2 cellular contexts compared by ENCODE assay signal in the genomic region with DNA sequence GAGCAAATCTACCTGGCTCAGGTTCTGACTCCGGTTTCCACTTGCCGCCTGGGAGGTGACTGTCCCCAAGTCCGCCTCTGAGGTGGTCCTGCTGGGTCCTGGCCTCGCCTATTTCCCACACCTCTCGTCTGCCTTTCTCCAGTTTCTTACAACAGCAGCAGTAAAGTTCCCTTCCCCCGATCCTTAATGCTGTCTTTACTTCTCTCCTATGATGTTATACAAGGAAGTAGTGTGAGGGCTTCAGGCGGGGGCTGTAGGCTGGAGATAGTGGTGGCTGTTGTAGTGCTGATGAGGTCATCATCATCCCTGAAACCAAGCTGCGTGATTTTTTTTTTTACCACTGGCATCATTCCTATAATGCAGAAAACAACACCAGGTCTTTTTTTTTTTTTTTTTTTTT.
TF ChIP-seq lines count a peak whose summit lies in the region.

No MANE protein-coding gene starts in this region.

TF ChIP-seq in GM23338, 12 proteins besides CTCF, POLR2A, EP300 and RAD21 (continues in another document):
- TF ChIP-seq CREB1 (CRISPR knock-in tag; IDR thresholded peaks at IDR 0.05; ENCODE audit: low read depth) (no peak), NANOG (IDR thresholded peaks at IDR 0.05; ENCODE audit: borderline replicate concordance) (no peak), ZNF331 (CRISPR knock-in tag; IDR thresholded peaks at IDR 0.05; ENCODE audit: low read depth) (no peak), STAT1 (IDR thresholded peaks at IDR 0.05; ENCODE audit: unreplicated experiment) (no peak), EZH2 (IDR thresholded peaks at IDR 0.05; ENCODE audit: low read depth, unreplicated experiment) (no peak), POLR2AphosphoS5 (IDR thresholded peaks at IDR 0.05; ENCODE audit: low read depth) (no peak), JUNB (IDR thresholded peaks at IDR 0.05; ENCODE audit: unreplicated experiment) (no peak), ZNF114 (CRISPR knock-in tag; IDR thresholded peaks at IDR 0.05) (no peak)
- TF ChIP-seq, protein P1, sequence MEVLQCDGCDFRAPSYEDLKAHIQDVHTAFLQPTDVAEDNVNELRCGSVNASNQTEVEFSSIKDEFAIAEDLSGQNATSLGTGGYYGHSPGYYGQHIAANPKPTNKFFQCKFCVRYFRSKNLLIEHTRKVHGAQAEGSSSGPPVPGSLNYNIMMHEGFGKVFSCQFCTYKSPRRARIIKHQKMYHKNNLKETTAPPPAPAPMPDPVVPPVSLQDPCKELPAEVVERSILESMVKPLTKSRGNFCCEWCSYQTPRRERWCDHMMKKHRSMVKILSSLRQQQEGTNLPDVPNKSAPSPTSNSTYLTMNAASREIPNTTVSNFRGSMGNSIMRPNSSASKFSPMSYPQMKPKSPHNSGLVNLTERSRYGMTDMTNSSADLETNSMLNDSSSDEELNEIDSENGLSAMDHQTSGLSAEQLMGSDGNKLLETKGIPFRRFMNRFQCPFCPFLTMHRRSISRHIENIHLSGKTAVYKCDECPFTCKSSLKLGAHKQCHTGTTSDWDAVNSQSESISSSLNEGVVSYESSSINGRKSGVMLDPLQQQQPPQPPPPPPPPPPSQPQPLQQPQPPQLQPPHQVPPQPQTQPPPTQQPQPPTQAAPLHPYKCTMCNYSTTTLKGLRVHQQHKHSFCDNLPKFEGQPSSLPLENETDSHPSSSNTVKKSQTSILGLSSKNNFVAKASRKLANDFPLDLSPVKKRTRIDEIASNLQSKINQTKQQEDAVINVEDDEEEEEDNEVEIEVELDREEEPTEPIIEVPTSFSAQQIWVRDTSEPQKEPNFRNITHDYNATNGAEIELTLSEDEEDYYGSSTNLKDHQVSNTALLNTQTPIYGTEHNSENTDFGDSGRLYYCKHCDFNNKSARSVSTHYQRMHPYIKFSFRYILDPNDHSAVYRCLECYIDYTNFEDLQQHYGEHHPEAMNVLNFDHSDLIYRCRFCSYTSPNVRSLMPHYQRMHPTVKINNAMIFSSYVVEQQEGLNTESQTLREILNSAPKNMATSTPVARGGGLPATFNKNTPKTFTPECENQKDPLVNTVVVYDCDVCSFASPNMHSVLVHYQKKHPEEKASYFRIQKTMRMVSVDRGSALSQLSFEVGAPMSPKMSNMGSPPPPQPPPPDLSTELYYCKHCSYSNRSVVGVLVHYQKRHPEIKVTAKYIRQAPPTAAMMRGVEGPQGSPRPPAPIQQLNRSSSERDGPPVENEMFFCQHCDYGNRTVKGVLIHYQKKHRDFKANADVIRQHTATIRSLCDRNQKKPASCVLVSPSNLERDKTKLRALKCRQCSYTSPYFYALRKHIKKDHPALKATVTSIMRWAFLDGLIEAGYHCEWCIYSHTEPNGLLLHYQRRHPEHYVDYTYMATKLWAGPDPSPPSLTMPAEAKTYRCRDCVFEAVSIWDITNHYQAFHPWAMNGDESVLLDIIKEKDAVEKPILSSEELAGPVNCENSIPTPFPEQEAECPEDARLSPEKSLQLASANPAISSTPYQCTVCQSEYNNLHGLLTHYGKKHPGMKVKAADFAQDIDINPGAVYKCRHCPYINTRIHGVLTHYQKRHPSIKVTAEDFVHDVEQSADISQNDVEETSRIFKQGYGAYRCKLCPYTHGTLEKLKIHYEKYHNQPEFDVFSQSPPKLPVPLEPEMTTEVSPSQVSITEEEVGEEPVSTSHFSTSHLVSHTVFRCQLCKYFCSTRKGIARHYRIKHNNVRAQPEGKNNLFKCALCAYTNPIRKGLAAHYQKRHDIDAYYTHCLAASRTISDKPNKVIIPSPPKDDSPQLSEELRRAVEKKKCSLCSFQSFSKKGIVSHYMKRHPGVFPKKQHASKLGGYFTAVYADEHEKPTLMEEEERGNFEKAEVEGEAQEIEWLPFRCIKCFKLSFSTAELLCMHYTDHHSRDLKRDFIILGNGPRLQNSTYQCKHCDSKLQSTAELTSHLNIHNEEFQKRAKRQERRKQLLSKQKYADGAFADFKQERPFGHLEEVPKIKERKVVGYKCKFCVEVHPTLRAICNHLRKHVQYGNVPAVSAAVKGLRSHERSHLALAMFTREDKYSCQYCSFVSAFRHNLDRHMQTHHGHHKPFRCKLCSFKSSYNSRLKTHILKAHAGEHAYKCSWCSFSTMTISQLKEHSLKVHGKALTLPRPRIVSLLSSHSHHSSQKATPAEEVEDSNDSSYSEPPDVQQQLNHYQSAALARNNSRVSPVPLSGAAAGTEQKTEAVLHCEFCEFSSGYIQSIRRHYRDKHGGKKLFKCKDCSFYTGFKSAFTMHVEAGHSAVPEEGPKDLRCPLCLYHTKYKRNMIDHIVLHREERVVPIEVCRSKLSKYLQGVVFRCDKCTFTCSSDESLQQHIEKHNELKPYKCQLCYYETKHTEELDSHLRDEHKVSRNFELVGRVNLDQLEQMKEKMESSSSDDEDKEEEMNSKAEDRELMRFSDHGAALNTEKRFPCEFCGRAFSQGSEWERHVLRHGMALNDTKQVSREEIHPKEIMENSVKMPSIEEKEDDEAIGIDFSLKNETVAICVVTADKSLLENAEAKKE (CRISPR knock-in tag; IDR thresholded peaks at IDR 0.05), result no peak
- TF ChIP-seq, protein P2, sequence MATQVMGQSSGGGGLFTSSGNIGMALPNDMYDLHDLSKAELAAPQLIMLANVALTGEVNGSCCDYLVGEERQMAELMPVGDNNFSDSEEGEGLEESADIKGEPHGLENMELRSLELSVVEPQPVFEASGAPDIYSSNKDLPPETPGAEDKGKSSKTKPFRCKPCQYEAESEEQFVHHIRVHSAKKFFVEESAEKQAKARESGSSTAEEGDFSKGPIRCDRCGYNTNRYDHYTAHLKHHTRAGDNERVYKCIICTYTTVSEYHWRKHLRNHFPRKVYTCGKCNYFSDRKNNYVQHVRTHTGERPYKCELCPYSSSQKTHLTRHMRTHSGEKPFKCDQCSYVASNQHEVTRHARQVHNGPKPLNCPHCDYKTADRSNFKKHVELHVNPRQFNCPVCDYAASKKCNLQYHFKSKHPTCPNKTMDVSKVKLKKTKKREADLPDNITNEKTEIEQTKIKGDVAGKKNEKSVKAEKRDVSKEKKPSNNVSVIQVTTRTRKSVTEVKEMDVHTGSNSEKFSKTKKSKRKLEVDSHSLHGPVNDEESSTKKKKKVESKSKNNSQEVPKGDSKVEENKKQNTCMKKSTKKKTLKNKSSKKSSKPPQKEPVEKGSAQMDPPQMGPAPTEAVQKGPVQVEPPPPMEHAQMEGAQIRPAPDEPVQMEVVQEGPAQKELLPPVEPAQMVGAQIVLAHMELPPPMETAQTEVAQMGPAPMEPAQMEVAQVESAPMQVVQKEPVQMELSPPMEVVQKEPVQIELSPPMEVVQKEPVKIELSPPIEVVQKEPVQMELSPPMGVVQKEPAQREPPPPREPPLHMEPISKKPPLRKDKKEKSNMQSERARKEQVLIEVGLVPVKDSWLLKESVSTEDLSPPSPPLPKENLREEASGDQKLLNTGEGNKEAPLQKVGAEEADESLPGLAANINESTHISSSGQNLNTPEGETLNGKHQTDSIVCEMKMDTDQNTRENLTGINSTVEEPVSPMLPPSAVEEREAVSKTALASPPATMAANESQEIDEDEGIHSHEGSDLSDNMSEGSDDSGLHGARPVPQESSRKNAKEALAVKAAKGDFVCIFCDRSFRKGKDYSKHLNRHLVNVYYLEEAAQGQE (IDR thresholded peaks at IDR 0.05; ENCODE audit: unreplicated experiment), result no peak

TF ChIP-seq in K562, 482 proteins besides CTCF, POLR2A, EP300 and RAD21 (continues in another document):
- no peak for TF ChIP-seq ZSCAN29 (IDR thresholded peaks at IDR 0.05)
- TF ChIP-seq, protein P3, sequence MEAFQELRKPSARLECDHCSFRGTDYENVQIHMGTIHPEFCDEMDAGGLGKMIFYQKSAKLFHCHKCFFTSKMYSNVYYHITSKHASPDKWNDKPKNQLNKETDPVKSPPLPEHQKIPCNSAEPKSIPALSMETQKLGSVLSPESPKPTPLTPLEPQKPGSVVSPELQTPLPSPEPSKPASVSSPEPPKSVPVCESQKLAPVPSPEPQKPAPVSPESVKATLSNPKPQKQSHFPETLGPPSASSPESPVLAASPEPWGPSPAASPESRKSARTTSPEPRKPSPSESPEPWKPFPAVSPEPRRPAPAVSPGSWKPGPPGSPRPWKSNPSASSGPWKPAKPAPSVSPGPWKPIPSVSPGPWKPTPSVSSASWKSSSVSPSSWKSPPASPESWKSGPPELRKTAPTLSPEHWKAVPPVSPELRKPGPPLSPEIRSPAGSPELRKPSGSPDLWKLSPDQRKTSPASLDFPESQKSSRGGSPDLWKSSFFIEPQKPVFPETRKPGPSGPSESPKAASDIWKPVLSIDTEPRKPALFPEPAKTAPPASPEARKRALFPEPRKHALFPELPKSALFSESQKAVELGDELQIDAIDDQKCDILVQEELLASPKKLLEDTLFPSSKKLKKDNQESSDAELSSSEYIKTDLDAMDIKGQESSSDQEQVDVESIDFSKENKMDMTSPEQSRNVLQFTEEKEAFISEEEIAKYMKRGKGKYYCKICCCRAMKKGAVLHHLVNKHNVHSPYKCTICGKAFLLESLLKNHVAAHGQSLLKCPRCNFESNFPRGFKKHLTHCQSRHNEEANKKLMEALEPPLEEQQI (IDR thresholded peaks at IDR 0.05), result no peak
- peak; percentile 57 for TF ChIP-seq TCF3 (CRISPR knock-in tag; IDR thresholded peaks at IDR 0.05)
- TF ChIP-seq, protein P4, sequence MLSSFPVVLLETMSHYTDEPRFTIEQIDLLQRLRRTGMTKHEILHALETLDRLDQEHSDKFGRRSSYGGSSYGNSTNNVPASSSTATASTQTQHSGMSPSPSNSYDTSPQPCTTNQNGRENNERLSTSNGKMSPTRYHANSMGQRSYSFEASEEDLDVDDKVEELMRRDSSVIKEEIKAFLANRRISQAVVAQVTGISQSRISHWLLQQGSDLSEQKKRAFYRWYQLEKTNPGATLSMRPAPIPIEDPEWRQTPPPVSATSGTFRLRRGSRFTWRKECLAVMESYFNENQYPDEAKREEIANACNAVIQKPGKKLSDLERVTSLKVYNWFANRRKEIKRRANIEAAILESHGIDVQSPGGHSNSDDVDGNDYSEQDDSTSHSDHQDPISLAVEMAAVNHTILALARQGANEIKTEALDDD (IDR thresholded peaks at IDR 0.05), result no peak
- TF ChIP-seq, protein P5, sequence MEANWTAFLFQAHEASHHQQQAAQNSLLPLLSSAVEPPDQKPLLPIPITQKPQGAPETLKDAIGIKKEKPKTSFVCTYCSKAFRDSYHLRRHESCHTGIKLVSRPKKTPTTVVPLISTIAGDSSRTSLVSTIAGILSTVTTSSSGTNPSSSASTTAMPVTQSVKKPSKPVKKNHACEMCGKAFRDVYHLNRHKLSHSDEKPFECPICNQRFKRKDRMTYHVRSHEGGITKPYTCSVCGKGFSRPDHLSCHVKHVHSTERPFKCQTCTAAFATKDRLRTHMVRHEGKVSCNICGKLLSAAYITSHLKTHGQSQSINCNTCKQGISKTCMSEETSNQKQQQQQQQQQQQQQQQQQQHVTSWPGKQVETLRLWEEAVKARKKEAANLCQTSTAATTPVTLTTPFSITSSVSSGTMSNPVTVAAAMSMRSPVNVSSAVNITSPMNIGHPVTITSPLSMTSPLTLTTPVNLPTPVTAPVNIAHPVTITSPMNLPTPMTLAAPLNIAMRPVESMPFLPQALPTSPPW (CRISPR knock-in tag; IDR thresholded peaks at IDR 0.05), result peak; percentile 51
- no peak; the same call in 1 of the 2 replicates for TF ChIP-seq CBFA2T2 (conservative IDR thresholded peaks at IDR 0.05)
- TF ChIP-seq, protein P6, sequence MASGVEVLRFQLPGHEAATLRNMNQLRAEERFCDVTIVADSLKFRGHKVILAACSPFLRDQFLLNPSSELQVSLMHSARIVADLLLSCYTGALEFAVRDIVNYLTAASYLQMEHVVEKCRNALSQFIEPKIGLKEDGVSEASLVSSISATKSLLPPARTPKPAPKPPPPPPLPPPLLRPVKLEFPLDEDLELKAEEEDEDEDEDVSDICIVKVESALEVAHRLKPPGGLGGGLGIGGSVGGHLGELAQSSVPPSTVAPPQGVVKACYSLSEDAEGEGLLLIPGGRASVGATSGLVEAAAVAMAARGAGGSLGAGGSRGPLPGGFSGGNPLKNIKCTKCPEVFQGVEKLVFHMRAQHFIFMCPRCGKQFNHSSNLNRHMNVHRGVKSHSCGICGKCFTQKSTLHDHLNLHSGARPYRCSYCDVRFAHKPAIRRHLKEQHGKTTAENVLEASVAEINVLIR (CRISPR knock-in tag; IDR thresholded peaks at IDR 0.05), result 0 out of 2 replicates have a peak, but pooled peaks have one; percentile 12
- TF ChIP-seq ATF1 (CRISPR knock-in tag; IDR thresholded peaks at IDR 0.05), result no peak
- TF ChIP-seq ATF1 (tag; IDR thresholded peaks at IDR 0.05), result peak; percentile 33; the same call in 1 of the 2 replicates
- TF ChIP-seq LEF1 (IDR thresholded peaks at IDR 0.05), result peak; percentile 44; the same call in 1 of the 2 replicates
- TF ChIP-seq ZNF436 (CRISPR knock-in tag; IDR thresholded peaks at IDR 0.05), result no peak
- peak; percentile 22; the same call in 1 of the 2 replicates for TF ChIP-seq BHLHE40 (IDR thresholded peaks at IDR 0.05; ENCODE audit: low read length)
- peak; percentile 38 for TF ChIP-seq TEAD4 (IDR thresholded peaks at IDR 0.05; ENCODE audit: low read length)
- no peak for TF ChIP-seq TEAD4 (CRISPR knock-in tag; IDR thresholded peaks at IDR 0.05; ENCODE audit: borderline replicate concordance)
- 0 out of 2 replicates have a peak, but pooled peaks have one; percentile 45 for TF ChIP-seq ZNF589 (CRISPR knock-in tag; IDR thresholded peaks at IDR 0.05; ENCODE audit: low read depth)
- no peak for TF ChIP-seq TCF7L2 (IDR thresholded peaks at IDR 0.05; ENCODE audit: low read depth, low read length)
- TF ChIP-seq, protein P7, sequence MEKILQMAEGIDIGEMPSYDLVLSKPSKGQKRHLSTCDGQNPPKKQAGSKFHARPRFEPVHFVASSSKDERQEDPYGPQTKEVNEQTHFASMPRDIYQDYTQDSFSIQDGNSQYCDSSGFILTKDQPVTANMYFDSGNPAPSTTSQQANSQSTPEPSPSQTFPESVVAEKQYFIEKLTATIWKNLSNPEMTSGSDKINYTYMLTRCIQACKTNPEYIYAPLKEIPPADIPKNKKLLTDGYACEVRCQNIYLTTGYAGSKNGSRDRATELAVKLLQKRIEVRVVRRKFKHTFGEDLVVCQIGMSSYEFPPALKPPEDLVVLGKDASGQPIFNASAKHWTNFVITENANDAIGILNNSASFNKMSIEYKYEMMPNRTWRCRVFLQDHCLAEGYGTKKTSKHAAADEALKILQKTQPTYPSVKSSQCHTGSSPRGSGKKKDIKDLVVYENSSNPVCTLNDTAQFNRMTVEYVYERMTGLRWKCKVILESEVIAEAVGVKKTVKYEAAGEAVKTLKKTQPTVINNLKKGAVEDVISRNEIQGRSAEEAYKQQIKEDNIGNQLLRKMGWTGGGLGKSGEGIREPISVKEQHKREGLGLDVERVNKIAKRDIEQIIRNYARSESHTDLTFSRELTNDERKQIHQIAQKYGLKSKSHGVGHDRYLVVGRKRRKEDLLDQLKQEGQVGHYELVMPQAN (IDR thresholded peaks at IDR 0.05; ENCODE audit: borderline replicate concordance), result no peak
- TF ChIP-seq POLR3A (IDR thresholded peaks at IDR 0.05; ENCODE audit: borderline replicate concordance, extremely low read depth, insufficient read depth, insufficient read length), result no peak
- TF ChIP-seq JUN (IDR thresholded peaks at IDR 0.05; ENCODE audit: borderline replicate concordance, low read depth, low read length), result peak; percentile 93
- no peak for TF ChIP-seq JUN (CRISPR knock-in tag; IDR thresholded peaks at IDR 0.05; ENCODE audit: borderline replicate concordance)
- 0 out of 2 replicates have a peak, but pooled peaks have one; percentile 37 for TF ChIP-seq DPF2 (IDR thresholded peaks at IDR 0.05)
- peak; percentile 69 for TF ChIP-seq ARID1B (IDR thresholded peaks at IDR 0.05)
- peak; percentile 59; the same call in 1 of the 2 replicates for TF ChIP-seq SMARCA4 (IDR thresholded peaks at IDR 0.05)
